8 cellular contexts compared by ENCODE assay signal in genomic region chr1:2235300-2235998, GRCh38. TPM values are rescaled to one million over a fixed set of nuclear protein-coding genes. Genes with fewer than 3 reads are reported as not detected.
A peak's percentile ranks its signal among the peaks of the same experiment; 100 is the strongest.
DNase-seq lines count a peak whose midpoint lies in the region; ATAC-seq and TF ChIP-seq lines count a peak whose summit lies in the region.

No MANE protein-coding gene starts in this region.

- peak overlapping the region; percentile 96 to 100 (median 100) for H3K4me2 ChIP-seq in BLaER1 treated with 17β-estradiol and CSF1 and Interleukin-3, amounts not matched to agents 10 nM and 100 nM

- TF ChIP-seq CTCF in WTC11 (IDR thresholded peaks at IDR 0.05) (no peak), esophagus squamous epithelium (IDR thresholded peaks at IDR 0.05) (no peak), prostate gland (IDR thresholded peaks at IDR 0.05) (no peak)

- H3K4me1 Mint-ChIP-seq in WTC11 = peaks cover 74% of the 10 kb centered on the region

- H3K27me3 Mint-ChIP-seq in WTC11 (ENCODE audit: low read depth) = no peaks in the 10 kb centered on the region

- peak overlapping the region; percentile 78 to 92 (median 87); a peak in 21 of 22 replicates for H3K9ac ChIP-seq in BLaER1 treated with 17β-estradiol and CSF1 and Interleukin-3, amounts not matched to agents 10 nM and 100 nM

- no peaks in the 10 kb centered on the region for H3K9me3 Mint-ChIP-seq in WTC11

- POLR2A ChIA-PET in WTC11 (lab: Charles Lee) = no interaction called here

- peaks cover 94 to 100% (median 100%) of the 10 kb centered on the region in 11 experiments for H4K20me1 ChIP-seq in BLaER1 treated with 17β-estradiol and CSF1 and Interleukin-3, amounts not matched to agents 10 nM and 100 nM

- peak overlapping the region; percentile 76 to 97 (median 93) for H3K27ac ChIP-seq in BLaER1 treated with 17β-estradiol and CSF1 and Interleukin-3, amounts not matched to agents 10 nM and 100 nM
- H3K27ac ChIP-seq in esophagus squamous epithelium (peak overlapping the region; percentile 82 to 94 (median 91)), prostate gland (peak overlapping the region; percentile 93 to 95)

- peaks cover 0 to 70% (median 14%) of the 10 kb centered on the region in 11 experiments; a peak in 16 of 22 replicates for H3K36me3 ChIP-seq in BLaER1 treated with 17β-estradiol and CSF1 and Interleukin-3, amounts not matched to agents 10 nM and 100 nM
- no peaks in the 10 kb centered on the region for H3K36me3 ChIP-seq in esophagus squamous epithelium
- no peaks in the 10 kb centered on the region for H3K36me3 ChIP-seq in prostate gland
- no peaks in the 10 kb centered on the region; the same call in 1 of the 2 replicates for H3K36me3 ChIP-seq in H7 (replicated peaks; ENCODE audit: control insufficient read depth, insufficient read depth, low read length)

- intact Hi-C loops in esophagus squamous epithelium (cut with DNase I) = no loop called here
- intact Hi-C loops in prostate gland (cut with DNase I) = no loop called here

- WGBS in esophagus squamous epithelium, 2 donors = 75 to 82% methylated on average over 12 to 14 of the region's 22 CpGs
- 84% methylated on average over 22 of the region's 22 CpGs for WGBS in prostate gland

- no peaks in the 10 kb centered on the region for H3K9me3 ChIP-seq in BLaER1 treated with 17β-estradiol and CSF1 and Interleukin-3, amounts not matched to agents 10 nM and 100 nM (replicated peaks in 1 of 11)
- H3K9me3 ChIP-seq in esophagus squamous epithelium (no peaks in the 10 kb centered on the region), prostate gland (no peaks in the 10 kb centered on the region)

- DNase-seq in WTC11 (ENCODE audit: low spot score) (no peak), esophagus squamous epithelium (lab: John Stamatoyannopoulos, UW) (no peak), prostate gland (ENCODE audit: low spot score) (no peak), H7 (no peak), NAMALWA (ENCODE audit: low spot score) (no peak)

- peak overlapping the region in 5 of 10 experiments; percentile 79 to 98 (median 98); a peak in 6 of 20 replicates for H3K4me3 ChIP-seq in BLaER1 treated with 17β-estradiol and CSF1 and Interleukin-3, amounts not matched to agents 10 nM and 100 nM
- peak overlapping the region in 1 of 4 donors; percentile 28 for H3K4me3 ChIP-seq in esophagus squamous epithelium
- H3K4me3 ChIP-seq in prostate gland = no peak overlapping the region
- no peak overlapping the region for H3K4me3 ChIP-seq in H7 (ENCODE audit: insufficient read depth, low read depth, low read length)

- no peak overlapping the region for H3K4me3 Mint-ChIP-seq in WTC11

- no peak for TF ChIP-seq POLR2A in esophagus squamous epithelium (IDR thresholded peaks at IDR 0.05)
- TF ChIP-seq POLR2A in prostate gland (IDR thresholded peaks at IDR 0.05) = no peak

- ATAC-seq in WTC11 (no peak), GM19397 (IDR thresholded peaks at IDR 0.05; ENCODE audit: unreplicated experiment) (no peak), HG03095 (IDR thresholded peaks at IDR 0.05; ENCODE audit: unreplicated experiment) (no peak)

- H3K4me1 ChIP-seq in BLaER1 treated with 17β-estradiol and CSF1 and Interleukin-3, amounts not matched to agents 10 nM and 100 nM = peaks cover 91 to 100% (median 100%) of the 10 kb centered on the region in 10 experiments
- H3K4me1 ChIP-seq in esophagus squamous epithelium (peaks cover 93 to 100% (median 98%) of the 10 kb centered on the region in 3 donors), prostate gland (replicated peaks) (peaks cover 62% of the 10 kb centered on the region)

- CTCF ChIA-PET in WTC11 (lab: Charles Lee) = interaction anchor here (1.1 to 2.6 kb wide), 2 partner anchors 40 to 95 kb away, joined by 3 to 14 read pairs; partner anchors contain the start of gene FAAP20

- peaks cover 0 to under 1% (median 0%) of the 10 kb centered on the region in 11 experiments; a peak in 4 of 22 replicates for H3K27me3 ChIP-seq in BLaER1 treated with 17β-estradiol and CSF1 and Interleukin-3, amounts not matched to agents 10 nM and 100 nM
- H3K27me3 ChIP-seq in esophagus squamous epithelium (no peaks in the 10 kb centered on the region), prostate gland (replicated peaks; ENCODE audit: insufficient read depth) (no peaks in the 10 kb centered on the region), H7 (ENCODE audit: control insufficient read depth, insufficient read depth, low read length) (no peaks in the 10 kb centered on the region)

- H3K27ac Mint-ChIP-seq in WTC11 = peak overlapping the region; percentile 96

- H3K36me3 Mint-ChIP-seq in WTC11 = peaks cover 1% of the 10 kb centered on the region

TF ChIP-seq in WTC11, 78 proteins besides CTCF, POLR2A, EP300 and RAD21 (continues in another document):
- no peak for TF ChIP-seq PRRX2 (CRISPR knock-in tag; IDR thresholded peaks at IDR 0.05)
- no peak for TF ChIP-seq NFE2L1 (CRISPR knock-in tag; IDR thresholded peaks at IDR 0.05)
- no peak for TF ChIP-seq KAT7 (CRISPR knock-in tag; IDR thresholded peaks at IDR 0.05; ENCODE audit: borderline replicate concordance)
- no peak for TF ChIP-seq AFF4 (CRISPR knock-in tag; IDR thresholded peaks at IDR 0.05; ENCODE audit: borderline replicate concordance)
- TF ChIP-seq ETV6 (CRISPR knock-in tag; IDR thresholded peaks at IDR 0.05) = no peak
- TF ChIP-seq IRF1 (CRISPR knock-in tag; IDR thresholded peaks at IDR 0.05) = no peak
- TF ChIP-seq FOXJ3 (CRISPR knock-in tag; IDR thresholded peaks at IDR 0.05; ENCODE audit: borderline replicate concordance) = no peak
- TF ChIP-seq ZMAT4 (CRISPR knock-in tag; IDR thresholded peaks at IDR 0.05) = no peak

RNA-seq across cellular contexts. Expression of gene SKI, which starts 7.3 kb away (rescaled TPM):
- total RNA-seq in WTC11 (2021) (75.5 to 88.6 TPM (median 75.6 TPM) in 3 replicates), esophagus squamous epithelium (10 to 100 TPM; 18.2 to 38.8 (median 25.2) TPM), prostate gland (100 to 1,000 TPM in 1 of 2 donors, 10 to 100 TPM in 1; 46.2 to 114 TPM)
- 29.2 and 29.9 TPM in 2 replicates for total RNA-seq in H7 (2014; rRNA removed; shearing (Covaris generic))

RNA-seq across cellular contexts. Expression of gene FAAP20, which starts 40.9 kb away (rescaled TPM):
- 133 to 151 TPM (median 150 TPM) in 3 replicates for total RNA-seq in WTC11 (2021)
- total RNA-seq in esophagus squamous epithelium = 10 to 100 TPM in 3 of 4 donors, 1 to 10 TPM in 1; 8.6 to 22.5 (median 18.1) TPM
- total RNA-seq in prostate gland = 10 to 100 TPM; 55.9 to 70.4 TPM
- 60.5 and 69.9 TPM in 2 replicates for total RNA-seq in H7 (2014; rRNA removed; shearing (Covaris generic))
